ENCODE assay signal across 29 cellular contexts in genomic region chr16:7731121-7731520, GRCh38.
"Had no signal": no experiment of that assay in that cellular context is flagged by ENCODE, and none has a peak within 500 bp of the region (broad histone marks: within the 10 kb centered on the region; RNA-seq: fewer than 3 reads in every experiment).

No MANE protein-coding gene starts in this region.

- H3K36me3 Mint-ChIP-seq: activated CD4-positive, alpha-beta memory T cell treated with anti-CD3 and anti-CD28 coated beads for 36 hours; activated naive CD4-positive, alpha-beta T cell treated with anti-CD3 and anti-CD28 coated beads, Interleukin-2, amount 50 U/mL, for 72 hours; T-cell had no signal

- ATAC-seq: activated naive CD4-positive, alpha-beta T cell treated with anti-CD3 and anti-CD28 coated beads, Interleukin-2, amount 50 U/mL, for 72 hours; activated T-cell treated with anti-CD3 and anti-CD28 coated beads, Interleukin-2, amount 50 U/mL, for 4 hours; Panc1; Right ventricle myocardium inferior; T-cell had no signal

- H3K27ac ChIP-seq: brain microvascular endothelial cell, SK-N-MC, VCaP had no signal

- H3K27me3 ChIP-seq: brain microvascular endothelial cell had no signal

- DNase-seq: activated CD4-positive, alpha-beta memory T cell treated with anti-CD3 and anti-CD28 coated beads for 36 hours; activated CD4-positive, alpha-beta T cell treated with anti-CD3 and anti-CD28 coated beads, Interleukin-2, amount 10 ng/mL, durations not matched to agents 7 days and 5 days; activated CD4-positive, CD25-positive, alpha-beta regulatory T cell; activated CD8-positive, alpha-beta memory T cell treated with anti-CD3 and anti-CD28 coated beads for 24 hours; activated effector memory CD4-positive, alpha-beta T cell treated with anti-CD3 and anti-CD28 coated beads, Interleukin-2, amount 50 U/mL, for 16 hours; activated naive CD4-positive, alpha-beta T cell treated with Interleukin-2 at 50 U/mL for 16 hours; activated T-cell treated with anti-CD3 and anti-CD28 coated beads, Interleukin-2, amount 50 U/mL, for 4 hours; brain microvascular endothelial cell; Karpas-422; NCI-H1105 treated with DMSO at 0.1 percent for 48 hours; NCI-H1436 treated with DMSO at 0.1 percent for 48 hours; NCI-H1930; NCI-H2171; NCI-H226; NCI-H526; NCI-H774; NK-92 treated with Interleukin-12 subunit alpha and Interleukin-12 subunit beta, amount 100 ng/mL, for 24 hours; OCI-M1; RPMI8226; T-cell; T-helper 2 cell; T1000 had no signal

- H3K4me3 Mint-ChIP-seq: activated CD4-positive, alpha-beta memory T cell treated with anti-CD3 and anti-CD28 coated beads for 36 hours; activated CD4-positive, alpha-beta T cell treated with anti-CD3 and anti-CD28 coated beads, Interleukin-2, amount 10 ng/mL, durations not matched to agents 7 days and 5 days; activated T-cell treated with anti-CD3 and anti-CD28 coated beads, Interleukin-2, amount 50 U/mL, for 4 hours; T-cell had no signal

- H3K27me3 Mint-ChIP-seq: activated CD4-positive, alpha-beta memory T cell treated with anti-CD3 and anti-CD28 coated beads for 36 hours; activated CD4-positive, alpha-beta T cell treated with anti-CD3 and anti-CD28 coated beads, Interleukin-2, amount 10 ng/mL, durations not matched to agents 7 days and 5 days; T-cell had no signal

- H3K36me3 ChIP-seq: brain microvascular endothelial cell had no signal

- H3K4me1 Mint-ChIP-seq: activated CD4-positive, alpha-beta T cell treated with anti-CD3 and anti-CD28 coated beads, Interleukin-2, amount 10 ng/mL, durations not matched to agents 7 days and 5 days; T-cell had no signal

- FAIRE-seq: astrocyte, K562 had no signal

- H3K27ac Mint-ChIP-seq: activated CD4-positive, alpha-beta memory T cell treated with anti-CD3 and anti-CD28 coated beads for 36 hours; activated CD4-positive, alpha-beta T cell treated with anti-CD3 and anti-CD28 coated beads, Interleukin-2, amount 10 ng/mL, durations not matched to agents 7 days and 5 days; activated naive CD4-positive, alpha-beta T cell treated with anti-CD3 and anti-CD28 coated beads, Interleukin-2, amount 50 U/mL, for 72 hours; T-cell had no signal

- H3K4me3 ChIP-seq: K562, SK-N-MC had no signal
